Comparison of ENCODE assay signal across 9 cellular contexts in genomic region chr7:64098-64521, GRCh38.
DNase-seq lines count a peak whose midpoint lies in the region; ATAC-seq and TF ChIP-seq lines count a peak whose summit lies in the region.
"Had no signal": no experiment of that assay in that cellular context is flagged by ENCODE, and none has a peak within 500 bp of the region (broad histone marks: within the 10 kb centered on the region; RNA-seq: fewer than 3 reads in every experiment).

No MANE protein-coding gene starts in this region.

- H3K4me3 ChIP-seq in gastroesophageal sphincter (no peak overlapping the region), trophoblast cell (ENCODE audit: low read depth, low read length) (no peak overlapping the region)
- H3K4me3 ChIP-seq: SK-N-MC had no signal

- no peak for TF ChIP-seq EP300 in gastroesophageal sphincter (IDR thresholded peaks at IDR 0.05)

- no peak overlapping the region for H4K91ac ChIP-seq in trophoblast cell (ENCODE audit: low read depth, low read length)

- no peak overlapping the region for H2BK12ac ChIP-seq in trophoblast cell (ENCODE audit: low read length)

- H3K27me3 Mint-ChIP-seq in activated CD4-positive, alpha-beta T cell treated with anti-CD3 and anti-CD28 coated beads, Interleukin-2, amount 10 ng/mL, durations not matched to agents 24 days and 14 days = no peaks in the 10 kb centered on the region

- no peaks in the 10 kb centered on the region for H3K9me3 Mint-ChIP-seq in activated CD4-positive, alpha-beta T cell treated with anti-CD3 and anti-CD28 coated beads, Interleukin-2, amount 10 ng/mL, durations not matched to agents 24 days and 14 days

- H3K4me2 ChIP-seq in trophoblast cell (ENCODE audit: low read length) = no peak overlapping the region

- H3K18ac ChIP-seq in trophoblast cell (ENCODE audit: low read length) = no peak overlapping the region

- H3K36me3 ChIP-seq in gastroesophageal sphincter (no peaks in the 10 kb centered on the region), trophoblast cell (ENCODE audit: control insufficient read depth in 1 of 2, insufficient read depth in 2 of 2, low read length in 2 of 2) (no peaks in the 10 kb centered on the region)

- H3K27ac ChIP-seq in gastroesophageal sphincter (no peak overlapping the region), trophoblast cell (ENCODE audit: low read depth, low read length) (no peak overlapping the region)
- H3K27ac ChIP-seq: SK-N-MC had no signal

- H4K8ac ChIP-seq in trophoblast cell (ENCODE audit: low read depth, low read length) = no peak overlapping the region

- no peak overlapping the region for H2BK120ac ChIP-seq in trophoblast cell (ENCODE audit: insufficient read depth, low read length, poor library complexity)

- DNase-seq in DMS79 (lab: John Stamatoyannopoulos, UW) (peak; percentile 17), Kasumi-1 (lab: John Stamatoyannopoulos, UW) (peak; percentile 21 to 30), T1000 (lab: John Stamatoyannopoulos, UW) (peak; percentile 27), trophoblast cell (peak; percentile 10 to 50)
- no peak for DNase-seq in activated CD4-positive, alpha-beta T cell treated with anti-CD3 and anti-CD28 coated beads, Interleukin-2, amount 10 ng/mL, durations not matched to agents 24 days and 14 days

- H3K4me1 ChIP-seq in gastroesophageal sphincter = peaks cover 0 to 31% (median 12%) of the 10 kb centered on the region in 3 donors
- H3K4me1 ChIP-seq in trophoblast cell (ENCODE audit: control insufficient read depth in 1 of 2, insufficient read depth in 2 of 2, low read length in 2 of 2) = no peaks in the 10 kb centered on the region

- no peaks in the 10 kb centered on the region for H3K27me3 ChIP-seq in gastroesophageal sphincter
- H3K27me3 ChIP-seq in trophoblast cell (ENCODE audit: insufficient read depth, low read length) = no peaks in the 10 kb centered on the region

- peak in 3 of 4 experiments; percentile 61 to 74 (median 70) for TF ChIP-seq CTCF in gastroesophageal sphincter (IDR thresholded peaks at IDR 0.05)

- H3K4me1 Mint-ChIP-seq in activated CD4-positive, alpha-beta T cell treated with anti-CD3 and anti-CD28 coated beads, Interleukin-2, amount 10 ng/mL, durations not matched to agents 24 days and 14 days = no peaks in the 10 kb centered on the region

- intact Hi-C loops in activated CD4-positive, alpha-beta T cell treated with anti-CD3 and anti-CD28 coated beads, Interleukin-2, amount 10 ng/mL, durations not matched to agents 24 days and 14 days (cut with micrococcal nuclease) = no loop called here

- H3K9me3 ChIP-seq in gastroesophageal sphincter (no peaks in the 10 kb centered on the region), trophoblast cell (ENCODE audit: insufficient read depth, low read depth, low read length) (no peaks in the 10 kb centered on the region)

- no peak overlapping the region for H4K12ac ChIP-seq in trophoblast cell (ENCODE audit: low read depth, low read length)

- H3K23ac ChIP-seq in trophoblast cell (ENCODE audit: low read length) = no peak overlapping the region

- H3K27ac Mint-ChIP-seq in activated CD4-positive, alpha-beta T cell treated with anti-CD3 and anti-CD28 coated beads, Interleukin-2, amount 10 ng/mL, durations not matched to agents 24 days and 14 days = no peak overlapping the region

- H3K4me3 Mint-ChIP-seq in activated CD4-positive, alpha-beta T cell treated with anti-CD3 and anti-CD28 coated beads, Interleukin-2, amount 10 ng/mL, durations not matched to agents 24 days and 14 days = no peak overlapping the region

- no peak for TF ChIP-seq POLR2A in gastroesophageal sphincter (IDR thresholded peaks at IDR 0.05)

- H3K14ac ChIP-seq in trophoblast cell (ENCODE audit: low read length) = no peak overlapping the region

- no peak overlapping the region for H3K4ac ChIP-seq in trophoblast cell (ENCODE audit: low read depth, low read length)

- H2BK5ac ChIP-seq in trophoblast cell (ENCODE audit: low read depth, low read length, poor library complexity) = no peak overlapping the region

- no peaks in the 10 kb centered on the region for H3K36me3 Mint-ChIP-seq in activated CD4-positive, alpha-beta T cell treated with anti-CD3 and anti-CD28 coated beads, Interleukin-2, amount 10 ng/mL, durations not matched to agents 24 days and 14 days (ENCODE audit: low read depth)

- H3K79me1 ChIP-seq in trophoblast cell (ENCODE audit: low read length) = no peaks in the 10 kb centered on the region

- no peak overlapping the region for H3K9ac ChIP-seq in trophoblast cell (ENCODE audit: low read length)

- no peak overlapping the region for H2AFZ ChIP-seq in trophoblast cell (ENCODE audit: insufficient read depth, low read length, poor library complexity)

- H2AK5ac ChIP-seq in trophoblast cell (ENCODE audit: low read length) = no peak overlapping the region

- ATAC-seq in gastroesophageal sphincter = peak; percentile 62
- no peak for ATAC-seq in GM18909 (IDR thresholded peaks at IDR 0.05; ENCODE audit: poor library complexity, unreplicated experiment)
- no peak for ATAC-seq in GM19397 (IDR thresholded peaks at IDR 0.05; ENCODE audit: unreplicated experiment)

- no peaks in the 10 kb centered on the region for H3K79me2 ChIP-seq in trophoblast cell (ENCODE audit: control insufficient read depth, insufficient read depth, low read length, poor library complexity)

- WGBS in gastroesophageal sphincter (ENCODE audit: low coverage in 1 of 2), 2 donors = no CpG with 5 or more reads among the region's 4 CpGs
- no CpG with 5 or more reads among the region's 4 CpGs for WGBS in trophoblast cell (ENCODE audit: extremely low coverage, insufficient coverage, insufficient read length)
